In the genomic region with DNA sequence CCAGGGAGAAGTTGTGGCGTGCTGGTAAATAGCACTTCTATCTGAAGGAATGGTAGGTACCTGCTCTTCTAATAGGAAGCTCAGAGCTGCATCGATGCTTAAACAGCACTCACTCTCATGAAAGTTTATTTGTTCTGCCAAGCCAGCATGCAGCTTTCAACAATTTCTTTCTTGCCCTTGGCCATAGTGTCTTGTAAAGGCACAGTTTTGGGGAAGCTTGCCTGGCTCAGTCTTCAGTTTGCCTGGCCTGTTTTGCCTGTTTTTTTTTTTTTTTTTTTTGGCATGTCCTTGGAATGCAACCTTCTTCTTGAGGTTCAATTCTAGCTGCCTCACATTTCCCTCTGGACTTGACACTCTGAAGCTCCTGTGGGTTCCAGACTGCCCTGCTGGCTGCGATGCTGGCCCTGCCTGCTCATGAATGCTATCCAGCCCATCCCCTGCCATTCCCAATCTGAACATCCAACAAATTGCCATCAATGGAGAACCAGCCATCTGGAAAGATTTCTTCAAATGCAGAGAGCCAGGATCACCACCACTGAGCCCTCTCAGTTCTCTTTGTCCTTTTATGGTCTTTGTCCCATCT, we compare ENCODE assay signal across 29 cellular contexts.
"Had no signal": no experiment of that assay in that cellular context is flagged by ENCODE, and none has a peak within 500 bp of the region (broad histone marks: within the 10 kb centered on the region; RNA-seq: fewer than 3 reads in every experiment).

No MANE protein-coding gene starts in this region.

- FAIRE-seq: islet of Langerhans, small intestine had no signal

- H3K27ac ChIP-seq: body of pancreas, colonic mucosa, foreskin keratinocyte, heart left ventricle, neutrophil, right lobe of liver, stomach, thyroid gland, upper lobe of right lung, WERI-Rb-1 had no signal

- DNase-seq: activated CD4-positive, alpha-beta T cell treated with anti-CD3 and anti-CD28 coated beads for 48 hours; activated CD4-positive, alpha-beta T cell treated with anti-CD3 and anti-CD28 coated beads, Interleukin-2, amount 50 U/mL, for 48 hours; activated CD8-positive, alpha-beta memory T cell treated with anti-CD3 and anti-CD28 coated beads for 24 hours; activated effector memory CD4-positive, alpha-beta T cell treated with Interleukin-2 at 50 U/mL for 16 hours; activated naive CD4-positive, alpha-beta T cell treated with Interleukin-2 at 50 U/mL for 16 hours; aorta; body of pancreas; cerebellar nuclear complex; colonic mucosa; effector CD8-positive, alpha-beta T cell; erythroblast; foreskin keratinocyte; heart left ventricle; left cardiac atrium; mammary epithelial cell; naive thymus-derived CD4-positive, alpha-beta T cell; right lobe of liver; small intestine; stimulated activated CD4-positive, alpha-beta T cell treated with anti-CD3 and anti-CD28 coated beads, Interleukin-4, amount 100 ng/mL, for 24 hours; stimulated activated naive B cell treated with anti-CD40 and anti-IgM and Interleukin-4, amounts not matched to agents 10 μg/mL and 1 μg/mL and 100 μg/mL, for 72 hours; stomach; SW 1271; T-helper 9 cell; thyroid gland; upper lobe of right lung; WERI-Rb-1 had no signal

- H3K36me3 ChIP-seq: colonic mucosa, right lobe of liver, stomach, thyroid gland, upper lobe of right lung, WERI-Rb-1 had no signal

- ATAC-seq: activated CD4-positive, CD25-positive, alpha-beta regulatory T cell treated with anti-CD3 and anti-CD28 coated beads, Interleukin-2, amount 50 U/mL, for 24 hours; body of pancreas; foreskin keratinocyte; heart left ventricle; left cardiac atrium; naive thymus-derived CD4-positive, alpha-beta T cell; right lobe of liver; stimulated activated naive B cell treated with anti-CD40 and anti-IgM and Interleukin-4, amounts not matched to agents 10 μg/mL and 1 μg/mL and 100 μg/mL, for 72 hours; upper lobe of right lung had no signal

- H3K4me1 ChIP-seq: body of pancreas, colonic mucosa, heart left ventricle, right lobe of liver, stomach, thyroid gland, upper lobe of right lung had no signal

- H3K27me3 ChIP-seq: body of pancreas, colonic mucosa, foreskin keratinocyte, neutrophil, right lobe of liver, stomach, thyroid gland, upper lobe of right lung had no signal

- H3K9me3 ChIP-seq: body of pancreas, colonic mucosa, heart left ventricle, neutrophil, right lobe of liver, stomach, thyroid gland, upper lobe of right lung had no signal

- H3K4me3 ChIP-seq: body of pancreas, colonic mucosa, heart left ventricle, right lobe of liver, stomach, thyroid gland, upper lobe of right lung had no signal
